In the genomic region with DNA sequence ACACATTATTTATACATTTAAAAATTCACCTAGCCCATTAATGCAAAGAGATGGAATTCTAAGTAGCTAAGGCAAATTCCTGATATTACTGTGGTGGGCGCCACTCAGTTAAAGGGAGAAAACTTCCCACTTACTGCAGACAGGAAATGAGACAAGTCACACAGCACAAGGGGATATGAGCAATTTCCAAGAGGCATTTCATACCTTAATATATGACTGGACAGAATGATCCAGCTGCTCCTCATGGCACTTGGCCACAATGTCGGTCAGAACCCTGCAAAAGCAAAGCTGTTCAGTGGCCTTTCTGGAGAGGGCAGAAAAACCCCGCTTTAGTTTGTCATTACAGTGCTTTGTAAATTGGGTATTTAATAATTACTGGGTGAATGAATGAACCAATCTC, we compare ENCODE assay signal across 11 cellular contexts.
DNase-seq lines count a peak whose midpoint lies in the region; ATAC-seq and TF ChIP-seq lines count a peak whose summit lies in the region.
"Had no signal": no experiment of that assay in that cellular context is flagged by ENCODE, and none has a peak within 500 bp of the region (broad histone marks: within the 10 kb centered on the region; RNA-seq: fewer than 3 reads in every experiment).

No MANE protein-coding gene starts in this region.

- ATAC-seq in Right ventricle myocardium inferior (peak; percentile 20), SK-N-SH treated with all-trans-retinoic acid at 6 μM for 48 hours (peak; percentile 76)

- H3K4me3 ChIP-seq in right atrium auricular region, result no peak overlapping the region
- H3K4me3 ChIP-seq in fibroblast of the aortic adventitia (ENCODE audit: low read depth, low read length), result no peak overlapping the region
- H3K4me3 ChIP-seq: dorsolateral prefrontal cortex had no signal

- H3K9me3 ChIP-seq in right atrium auricular region, result no peaks in the 10 kb centered on the region

- no peaks in the 10 kb centered on the region for H3K27me3 ChIP-seq in right atrium auricular region
- H3K27me3 ChIP-seq: dorsolateral prefrontal cortex had no signal

- intact Hi-C loops in Right ventricle myocardium inferior (cut with DNase I), result no loop called here

- no peak overlapping the region for H3K27ac ChIP-seq in right atrium auricular region

- TF ChIP-seq CTCF in right atrium auricular region (IDR thresholded peaks at IDR 0.05), result no peak
- TF ChIP-seq CTCF in fibroblast of the aortic adventitia (IDR thresholded peaks at IDR 0.05; ENCODE audit: insufficient read depth, low read length), result no peak
- TF ChIP-seq CTCF in GM10266 (IDR thresholded peaks at IDR 0.05; ENCODE audit: control insufficient read depth, insufficient read depth, low read depth, missing control alignments), result no peak

- no peaks in the 10 kb centered on the region for H3K36me3 ChIP-seq in right atrium auricular region

- H3K4me1 ChIP-seq in right atrium auricular region, result peaks cover 0 to 4% of the 10 kb centered on the region in 2 donors

- no peak for DNase-seq in Right ventricle myocardium inferior (ENCODE audit: missing footprints)
- DNase-seq in right atrium auricular region (ENCODE audit: low spot score), result no peak
- peak; percentile 78 for DNase-seq in fibroblast of the aortic adventitia (ENCODE audit: low read depth)
- peak; percentile 66 for DNase-seq in stromal cell of bone marrow (ENCODE audit: low read depth)
- DNase-seq in MV-4-11 (lab: John Stamatoyannopoulos, UW), result no peak
- no peak for DNase-seq in GM10266 (ENCODE audit: extremely low spot score)
- no peak for DNase-seq in OCI-M1 (lab: John Stamatoyannopoulos, UW)
- DNase-seq: activated T-cell treated with anti-CD3 and anti-CD28 coated beads, Interleukin-2, amount 50 U/mL, for 48 hours; dorsolateral prefrontal cortex; NCI-H146 had no signal

TF ChIP-seq in SK-N-SH treated with all-trans-retinoic acid at 6 μM for 48 hours, 23 proteins besides CTCF, POLR2A, EP300 and RAD21:
- TF ChIP-seq ESRRG (CRISPR knock-in tag; IDR thresholded peaks at IDR 0.05), result no peak
- TF ChIP-seq, protein P1, sequence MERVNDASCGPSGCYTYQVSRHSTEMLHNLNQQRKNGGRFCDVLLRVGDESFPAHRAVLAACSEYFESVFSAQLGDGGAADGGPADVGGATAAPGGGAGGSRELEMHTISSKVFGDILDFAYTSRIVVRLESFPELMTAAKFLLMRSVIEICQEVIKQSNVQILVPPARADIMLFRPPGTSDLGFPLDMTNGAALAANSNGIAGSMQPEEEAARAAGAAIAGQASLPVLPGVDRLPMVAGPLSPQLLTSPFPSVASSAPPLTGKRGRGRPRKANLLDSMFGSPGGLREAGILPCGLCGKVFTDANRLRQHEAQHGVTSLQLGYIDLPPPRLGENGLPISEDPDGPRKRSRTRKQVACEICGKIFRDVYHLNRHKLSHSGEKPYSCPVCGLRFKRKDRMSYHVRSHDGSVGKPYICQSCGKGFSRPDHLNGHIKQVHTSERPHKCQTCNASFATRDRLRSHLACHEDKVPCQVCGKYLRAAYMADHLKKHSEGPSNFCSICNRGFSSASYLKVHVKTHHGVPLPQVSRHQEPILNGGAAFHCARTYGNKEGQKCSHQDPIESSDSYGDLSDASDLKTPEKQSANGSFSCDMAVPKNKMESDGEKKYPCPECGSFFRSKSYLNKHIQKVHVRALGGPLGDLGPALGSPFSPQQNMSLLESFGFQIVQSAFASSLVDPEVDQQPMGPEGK (CRISPR knock-in tag; IDR thresholded peaks at IDR 0.05; ENCODE audit: borderline replicate concordance), result no peak
- TF ChIP-seq BACH2 (CRISPR knock-in tag; IDR thresholded peaks at IDR 0.05; ENCODE audit: borderline replicate concordance), result no peak
- TF ChIP-seq TOX (CRISPR knock-in tag; IDR thresholded peaks at IDR 0.05; ENCODE audit: borderline replicate concordance), result no peak
- no peak for TF ChIP-seq OSR1 (CRISPR knock-in tag; IDR thresholded peaks at IDR 0.05)
- no peak for TF ChIP-seq ZFP3 (CRISPR knock-in tag; IDR thresholded peaks at IDR 0.05)
- TF ChIP-seq CSDC2 (CRISPR knock-in tag; IDR thresholded peaks at IDR 0.05), result no peak
- TF ChIP-seq ARNTL (CRISPR knock-in tag; IDR thresholded peaks at IDR 0.05; ENCODE audit: borderline replicate concordance, low read depth), result no peak
- TF ChIP-seq, protein P2, sequence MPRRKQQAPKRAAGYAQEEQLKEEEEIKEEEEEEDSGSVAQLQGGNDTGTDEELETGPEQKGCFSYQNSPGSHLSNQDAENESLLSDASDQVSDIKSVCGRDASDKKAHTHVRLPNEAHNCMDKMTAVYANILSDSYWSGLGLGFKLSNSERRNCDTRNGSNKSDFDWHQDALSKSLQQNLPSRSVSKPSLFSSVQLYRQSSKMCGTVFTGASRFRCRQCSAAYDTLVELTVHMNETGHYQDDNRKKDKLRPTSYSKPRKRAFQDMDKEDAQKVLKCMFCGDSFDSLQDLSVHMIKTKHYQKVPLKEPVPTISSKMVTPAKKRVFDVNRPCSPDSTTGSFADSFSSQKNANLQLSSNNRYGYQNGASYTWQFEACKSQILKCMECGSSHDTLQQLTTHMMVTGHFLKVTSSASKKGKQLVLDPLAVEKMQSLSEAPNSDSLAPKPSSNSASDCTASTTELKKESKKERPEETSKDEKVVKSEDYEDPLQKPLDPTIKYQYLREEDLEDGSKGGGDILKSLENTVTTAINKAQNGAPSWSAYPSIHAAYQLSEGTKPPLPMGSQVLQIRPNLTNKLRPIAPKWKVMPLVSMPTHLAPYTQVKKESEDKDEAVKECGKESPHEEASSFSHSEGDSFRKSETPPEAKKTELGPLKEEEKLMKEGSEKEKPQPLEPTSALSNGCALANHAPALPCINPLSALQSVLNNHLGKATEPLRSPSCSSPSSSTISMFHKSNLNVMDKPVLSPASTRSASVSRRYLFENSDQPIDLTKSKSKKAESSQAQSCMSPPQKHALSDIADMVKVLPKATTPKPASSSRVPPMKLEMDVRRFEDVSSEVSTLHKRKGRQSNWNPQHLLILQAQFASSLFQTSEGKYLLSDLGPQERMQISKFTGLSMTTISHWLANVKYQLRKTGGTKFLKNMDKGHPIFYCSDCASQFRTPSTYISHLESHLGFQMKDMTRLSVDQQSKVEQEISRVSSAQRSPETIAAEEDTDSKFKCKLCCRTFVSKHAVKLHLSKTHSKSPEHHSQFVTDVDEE (CRISPR knock-in tag; IDR thresholded peaks at IDR 0.05), result no peak
- no peak for TF ChIP-seq ZFP30 (CRISPR knock-in tag; IDR thresholded peaks at IDR 0.05)
- no peak for TF ChIP-seq ZNF565 (CRISPR knock-in tag; conservative IDR thresholded peaks at IDR 0.05; ENCODE audit: low read depth)
- TF ChIP-seq, protein P3, sequence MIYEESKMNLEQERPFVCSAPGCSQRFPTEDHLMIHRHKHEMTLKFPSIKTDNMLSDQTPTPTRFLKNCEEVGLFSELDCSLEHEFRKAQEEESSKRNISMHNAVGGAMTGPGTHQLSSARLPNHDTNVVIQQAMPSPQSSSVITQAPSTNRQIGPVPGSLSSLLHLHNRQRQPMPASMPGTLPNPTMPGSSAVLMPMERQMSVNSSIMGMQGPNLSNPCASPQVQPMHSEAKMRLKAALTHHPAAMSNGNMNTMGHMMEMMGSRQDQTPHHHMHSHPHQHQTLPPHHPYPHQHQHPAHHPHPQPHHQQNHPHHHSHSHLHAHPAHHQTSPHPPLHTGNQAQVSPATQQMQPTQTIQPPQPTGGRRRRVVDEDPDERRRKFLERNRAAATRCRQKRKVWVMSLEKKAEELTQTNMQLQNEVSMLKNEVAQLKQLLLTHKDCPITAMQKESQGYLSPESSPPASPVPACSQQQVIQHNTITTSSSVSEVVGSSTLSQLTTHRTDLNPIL (CRISPR knock-in tag; IDR thresholded peaks at IDR 0.05; ENCODE audit: low read depth), result no peak
- no peak for TF ChIP-seq ISL1 (CRISPR knock-in tag; IDR thresholded peaks at IDR 0.05)
- TF ChIP-seq TCF4 (CRISPR knock-in tag; IDR thresholded peaks at IDR 0.05; ENCODE audit: borderline replicate concordance), result no peak

Comparison
In these comparisons a context has a peak if more than half of its experiments do, and no peak if none do; other contexts are left out.
1. DNase-seq: peak in fibroblast of the aortic adventitia (single experiment) and stromal cell of bone marrow (single experiment); none in Right ventricle myocardium inferior (single experiment), right atrium auricular region (single experiment), MV-4-11 (single experiment), GM10266 (single experiment) and OCI-M1 (single experiment).